27 cellular contexts compared by ENCODE assay signal in the genomic region with DNA sequence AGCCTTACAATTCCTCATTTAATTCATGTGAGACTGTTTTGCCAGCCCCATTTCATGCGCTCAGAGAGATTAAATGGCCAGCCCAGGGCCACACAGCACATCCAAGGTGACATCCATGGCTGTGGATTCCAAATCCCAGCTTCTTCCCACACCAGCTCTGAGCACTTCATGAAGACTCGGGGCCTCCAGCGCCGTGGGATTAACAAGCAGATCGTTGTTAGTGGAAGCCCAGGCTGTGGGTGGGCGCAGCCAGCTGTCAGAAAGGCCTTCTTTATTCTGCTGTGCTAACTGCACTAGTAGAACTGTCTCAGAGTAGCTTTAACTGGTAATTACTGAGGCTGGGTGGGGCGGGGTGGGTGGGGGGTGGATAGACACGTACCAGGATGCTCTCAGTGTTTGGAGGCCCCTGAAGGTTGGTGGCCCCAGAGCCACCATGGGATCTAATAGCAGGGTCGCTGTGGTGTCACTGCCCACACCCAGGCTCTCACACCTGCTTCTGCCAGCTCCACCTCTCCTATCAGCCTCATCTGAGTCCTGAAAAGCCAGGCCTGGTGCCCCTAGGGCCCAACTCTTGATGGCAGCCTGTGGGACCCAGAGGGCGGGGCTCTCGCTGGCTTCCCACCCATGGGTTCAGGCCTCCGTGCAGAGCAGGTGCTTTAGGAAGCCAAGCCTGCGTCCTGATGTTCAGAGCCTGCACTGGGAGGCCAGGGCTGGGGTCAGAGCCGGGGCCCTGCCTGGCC. TPM values are rescaled to one million over a fixed set of nuclear protein-coding genes. Genes with fewer than 3 reads are reported as not detected.
A peak's percentile ranks its signal among the peaks of the same experiment; 100 is the strongest.
DNase-seq lines count a peak whose midpoint lies in the region; ATAC-seq, FAIRE-seq and TF ChIP-seq lines count a peak whose summit lies in the region.
"Had no signal": no experiment of that assay in that cellular context is flagged by ENCODE, and none has a peak within 500 bp of the region (broad histone marks: within the 10 kb centered on the region; RNA-seq: fewer than 3 reads in every experiment).

No MANE protein-coding gene starts in this region.

- H3K4me3 ChIP-seq in BLaER1, result no peak overlapping the region
- H3K4me3 ChIP-seq in HEK293 (ENCODE audit: low read depth, low read length), result no peak overlapping the region
- H3K4me3 ChIP-seq: MG63 had no signal

- no peak overlapping the region for H3K9ac ChIP-seq in BLaER1

- H3K27ac ChIP-seq in BLaER1 (no peak overlapping the region), HEK293 (ENCODE audit: extremely low read depth, low read depth, low read length) (no peak overlapping the region)
- H3K27ac ChIP-seq: C4-2B had no signal

- peaks cover 4% of the 10 kb centered on the region for H3K4me1 Mint-ChIP-seq in chondrocyte (ENCODE audit: low read depth)

- POLR2A ChIA-PET in HEK293 (lab: Yijun Ruan, JAX), result no interaction called here

- no peak overlapping the region for H3K27ac Mint-ChIP-seq in chondrocyte (ENCODE audit: unreplicated experiment)
- H3K27ac Mint-ChIP-seq: CD8-positive, alpha-beta T cell; HFFc6 had no signal

- H4K20me1 ChIP-seq in BLaER1, result peaks cover 31% of the 10 kb centered on the region

- H3K27me3 ChIP-seq in BLaER1, result peaks cover 35% of the 10 kb centered on the region
- H3K27me3 ChIP-seq: MG63 had no signal

- no peak for FAIRE-seq in D721Med (lab: Jason Lieb, UNC)
- FAIRE-seq: A204.1, GM12891, GM19239 had no signal

- H3K4me1 ChIP-seq in BLaER1, result peaks cover 32% of the 10 kb centered on the region
- no peaks in the 10 kb centered on the region for H3K4me1 ChIP-seq in HEK293 (ENCODE audit: control insufficient read depth, insufficient read depth, low read length)

- TF ChIP-seq CTCF in HEK293 (tag by site-specific recombination; IDR thresholded peaks at IDR 0.05), result no peak
- no peak for TF ChIP-seq CTCF in chondrocyte (IDR thresholded peaks at IDR 0.05)
- TF ChIP-seq CTCF in D721Med (IDR thresholded peaks at IDR 0.05; ENCODE audit: insufficient read depth, missing control alignments), result no peak

- ATAC-seq in sciatic nerve (peak; percentile 9), left cardiac atrium (no peak)
- ATAC-seq: CD8-positive, alpha-beta T cell had no signal

- H3K9me3 Mint-ChIP-seq in chondrocyte (ENCODE audit: low read depth), result no peaks in the 10 kb centered on the region
- H3K9me3 Mint-ChIP-seq: CD8-positive, alpha-beta T cell; HFFc6 had no signal

- H3K36me3 Mint-ChIP-seq in chondrocyte (ENCODE audit: low read depth), result no peaks in the 10 kb centered on the region
- H3K36me3 Mint-ChIP-seq: CD8-positive, alpha-beta T cell had no signal

- no peak overlapping the region for H3K4me3 Mint-ChIP-seq in chondrocyte (ENCODE audit: unreplicated experiment)
- H3K4me3 Mint-ChIP-seq: CD8-positive, alpha-beta T cell; HFFc6 had no signal

- no peaks in the 10 kb centered on the region for H3K36me3 ChIP-seq in BLaER1
- H3K36me3 ChIP-seq in HEK293 (ENCODE audit: control insufficient read depth in 2 of 2, insufficient read depth in 1 of 2, low read length in 2 of 2), result no peaks in the 10 kb centered on the region
- H3K36me3 ChIP-seq: MG63 had no signal

- peak overlapping the region; percentile 34 for H3K4me2 ChIP-seq in BLaER1

- H3K9me3 ChIP-seq in BLaER1 (no peaks in the 10 kb centered on the region), HEK293 (ENCODE audit: control insufficient read depth, insufficient read depth, low read depth, low read length) (no peaks in the 10 kb centered on the region)
- H3K9me3 ChIP-seq: MG63 had no signal

- peaks cover 3% of the 10 kb centered on the region for H3K27me3 Mint-ChIP-seq in chondrocyte (ENCODE audit: low read depth)

- intact Hi-C loops in sciatic nerve (cut with DNase I) (no loop called here), left cardiac atrium (cut with DNase I) (no loop called here)

- CTCF ChIA-PET in HEK293 (lab: Yijun Ruan, JAX), result no interaction called here

- DNase-seq in chondrocyte (ENCODE audit: low spot score), result peak; percentile 68
- no peak for DNase-seq in sciatic nerve (ENCODE audit: low spot score)
- DNase-seq in left cardiac atrium, result no peak
- no peak for DNase-seq in NCI-H524 treated with DMSO at 0.1 percent for 48 hours (lab: John Stamatoyannopoulos, UW)
- DNase-seq in D721Med (ENCODE audit: insufficient read length, low spot score), result no peak
- DNase-seq: CD8-positive, alpha-beta T cell; DMS79 treated with DMSO at 0.1 percent for 48 hours; GF-D8; H7; HFFc6; IMR-90; KG1; MG63; NCI-H1694; NCI-H2029 treated with DMSO at 0.1 percent for 48 hours; NCI-H2227 treated with DMSO at 0.1 percent for 48 hours; NCI-H69; Right ventricle myocardium superior; RPMI8226 had no signal

TF ChIP-seq in HEK293, 187 proteins besides CTCF, POLR2A, EP300 and RAD21:
- TF ChIP-seq, protein P1, sequence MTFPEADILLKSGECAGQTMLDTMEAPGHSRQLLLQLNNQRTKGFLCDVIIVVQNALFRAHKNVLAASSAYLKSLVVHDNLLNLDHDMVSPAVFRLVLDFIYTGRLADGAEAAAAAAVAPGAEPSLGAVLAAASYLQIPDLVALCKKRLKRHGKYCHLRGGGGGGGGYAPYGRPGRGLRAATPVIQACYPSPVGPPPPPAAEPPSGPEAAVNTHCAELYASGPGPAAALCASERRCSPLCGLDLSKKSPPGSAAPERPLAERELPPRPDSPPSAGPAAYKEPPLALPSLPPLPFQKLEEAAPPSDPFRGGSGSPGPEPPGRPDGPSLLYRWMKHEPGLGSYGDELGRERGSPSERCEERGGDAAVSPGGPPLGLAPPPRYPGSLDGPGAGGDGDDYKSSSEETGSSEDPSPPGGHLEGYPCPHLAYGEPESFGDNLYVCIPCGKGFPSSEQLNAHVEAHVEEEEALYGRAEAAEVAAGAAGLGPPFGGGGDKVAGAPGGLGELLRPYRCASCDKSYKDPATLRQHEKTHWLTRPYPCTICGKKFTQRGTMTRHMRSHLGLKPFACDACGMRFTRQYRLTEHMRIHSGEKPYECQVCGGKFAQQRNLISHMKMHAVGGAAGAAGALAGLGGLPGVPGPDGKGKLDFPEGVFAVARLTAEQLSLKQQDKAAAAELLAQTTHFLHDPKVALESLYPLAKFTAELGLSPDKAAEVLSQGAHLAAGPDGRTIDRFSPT (tag by site-specific recombination; IDR thresholded peaks at IDR 0.05), result no peak
- peak; percentile 39; the same call in 1 of the 2 replicates for TF ChIP-seq EGR2 (tag by site-specific recombination; IDR thresholded peaks at IDR 0.05; ENCODE audit: low read depth)
- TF ChIP-seq ZNF792 (tag by site-specific recombination; IDR thresholded peaks at IDR 0.05), result no peak
- no peak for TF ChIP-seq ZNF830 (tag by site-specific recombination; IDR thresholded peaks at IDR 0.05; ENCODE audit: low read depth)

RNA-seq across cellular contexts. Expression of a gene that starts 3.4 kb away (rescaled TPM):
- total RNA-seq in chondrocyte (0.12 TPM in 1 of 3 replicates, not detected in the others), sciatic nerve (8.3 TPM), left cardiac atrium (1 to 10 TPM; 1.3 to 2.9 TPM)
- total RNA-seq: HFFc6, IMR-90, NCI-H460, SK-MEL-5 had no signal
